ENCODE assay signal across 8 cellular contexts in the genomic region with DNA sequence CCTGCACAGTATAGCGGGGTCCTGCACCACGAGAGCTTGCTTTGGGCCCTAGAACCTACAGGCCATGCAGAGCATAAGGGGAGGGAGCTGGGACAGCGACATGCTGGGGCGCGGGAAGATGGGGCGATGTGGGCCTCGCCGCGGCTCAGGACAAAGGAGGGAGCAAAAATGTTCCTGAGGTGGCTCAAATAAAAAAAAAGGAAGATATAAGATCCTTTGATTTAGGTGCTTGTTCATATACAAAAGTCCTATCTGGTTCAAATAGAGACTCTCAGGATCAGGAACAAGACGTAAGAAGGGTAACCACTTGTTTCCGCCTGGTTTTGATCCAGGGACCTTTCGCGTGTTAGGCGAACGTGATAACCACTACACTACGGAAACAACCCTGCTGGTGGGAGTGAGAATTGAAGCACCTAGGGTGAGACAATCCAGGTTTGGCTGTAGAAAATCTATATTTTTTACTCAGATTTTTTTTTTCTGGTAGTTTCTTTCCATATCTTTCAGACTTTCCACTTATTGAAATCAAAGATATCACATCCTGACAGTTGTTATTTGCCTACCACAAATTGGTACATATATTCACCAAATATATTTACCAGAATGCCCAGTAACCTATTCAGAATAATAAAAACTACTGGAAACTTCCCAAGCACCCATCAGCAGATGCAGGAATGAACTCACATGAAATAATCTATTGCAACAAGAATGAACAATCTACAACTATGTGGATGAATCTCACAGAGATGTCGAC.
DNase-seq lines count a peak whose midpoint lies in the region; ATAC-seq lines count a peak whose summit lies in the region.

No MANE protein-coding gene starts in this region.

- DNase-seq in GDM1 (lab: John Stamatoyannopoulos, UW) (peak; percentile 5), HT1080 (ENCODE audit: low read depth) (peak; percentile 77), SW480 (ENCODE audit: low spot score) (peak; percentile 68), fibroblast of gingiva (ENCODE audit: low read depth) (peak; percentile 40), medulla oblongata (ENCODE audit: extremely low spot score) (no peak), DMS79 (lab: John Stamatoyannopoulos, UW) (no peak)
- peak; percentile 50 to 75 for DNase-seq in stimulated activated CD4-positive, alpha-beta T cell treated with anti-CD3 and anti-CD28 coated beads, Interleukin-2, amount 100 ng/mL, for 24 hours

- ATAC-seq in GM18511 (IDR thresholded peaks at IDR 0.05; ENCODE audit: unreplicated experiment) = no peak

Comparison
In these comparisons a context has a peak if more than half of its experiments do, and no peak if none do; other contexts are left out.
1. DNase-seq: peak in GDM1 (single experiment), HT1080 (single experiment), SW480 (single experiment), fibroblast of gingiva (single experiment) and stimulated activated CD4-positive, alpha-beta T cell treated with anti-CD3 and anti-CD28 coated beads, Interleukin-2, amount 100 ng/mL, for 24 hours (2 of 2); none in medulla oblongata (single experiment) and DMS79 (single experiment).